In genomic region chr2:109066917-109067828, GRCh38 we compare ENCODE assay signal across 29 cellular contexts.
A peak's percentile ranks its signal among the peaks of the same experiment; 100 is the strongest.
DNase-seq lines count a peak whose midpoint lies in the region; ATAC-seq and TF ChIP-seq lines count a peak whose summit lies in the region.
"Had no signal": no experiment of that assay in that cellular context is flagged by ENCODE, and none has a peak within 500 bp of the region (broad histone marks: within the 10 kb centered on the region; RNA-seq: fewer than 3 reads in every experiment).

No MANE protein-coding gene starts in this region.

- peak overlapping the region; percentile 51 for H3K27ac Mint-ChIP-seq in activated naive CD4-positive, alpha-beta T cell treated with anti-CD3 and anti-CD28 coated beads, Interleukin-2, amount 50 U/mL, for 24 hours
- no peak overlapping the region for H3K27ac Mint-ChIP-seq in activated naive CD4-positive, alpha-beta T cell treated with anti-CD3 and anti-CD28 coated beads, Interleukin-2, amount 10 ng/mL, durations not matched to agents 7 days and 5 days
- H3K27ac Mint-ChIP-seq: activated B cell treated with CpG ODN at 0.5 μM for 24 hours; activated T-helper 1 cell treated with anti-CD3 and anti-CD28 coated beads, Interleukin-12 subunit alpha, Interleukin-12 subunit beta, Interleukin-2, Interleukin-4 antibody, amounts not matched to agents 30 ng/mL and 10 ng/mL and 1 ng/mL, durations not matched to agents 14 hours and 24 hours and 36 hours; memory B cell had no signal

- H3K9ac ChIP-seq in mesendoderm (ENCODE audit: low read length): no peak overlapping the region
- H3K9ac ChIP-seq: KMS-11 had no signal

- H3K79me1 ChIP-seq in mesendoderm (ENCODE audit: low read length): no peaks in the 10 kb centered on the region

- H3K18ac ChIP-seq in mesendoderm (ENCODE audit: low read length): no peak overlapping the region

- H2AK5ac ChIP-seq in mesendoderm (ENCODE audit: low read length): no peak overlapping the region

- no peaks in the 10 kb centered on the region for H3K4me1 ChIP-seq in mesendoderm (ENCODE audit: control insufficient read depth, low read depth, low read length)
- H3K4me1 ChIP-seq: breast epithelium, thyroid gland had no signal

- no peak for ATAC-seq in GM19324 (IDR thresholded peaks at IDR 0.05; ENCODE audit: low FRiP score, unreplicated experiment)
- ATAC-seq: heart right ventricle, left cardiac atrium, Panc1 had no signal

- no peaks in the 10 kb centered on the region for H3K79me2 ChIP-seq in mesendoderm (ENCODE audit: control insufficient read depth, insufficient read depth, low read length)

- CTCF ChIA-PET in activated naive CD4-positive, alpha-beta T cell treated with anti-CD3 and anti-CD28 coated beads, Interleukin-2, amount 10 ng/mL, durations not matched to agents 7 days and 5 days (lab: Charles Lee): interaction anchor here (1.6 kb wide), 1 partner anchor 79 kb away, joined by 3 read pairs; the partner anchor contains the start of gene EDAR

- H3K9me3 ChIP-seq in WERI-Rb-1 (ENCODE audit: severe bottlenecking): no peaks in the 10 kb centered on the region
- H3K9me3 ChIP-seq: breast epithelium, heart right ventricle, stomach, thyroid gland had no signal

- no peak overlapping the region for H2BK5ac ChIP-seq in mesendoderm (ENCODE audit: low read length)

- H3K4me3 Mint-ChIP-seq in activated naive CD4-positive, alpha-beta T cell treated with anti-CD3 and anti-CD28 coated beads, Interleukin-2, amount 50 U/mL, for 24 hours: no peak overlapping the region
- no peak overlapping the region for H3K4me3 Mint-ChIP-seq in activated naive CD4-positive, alpha-beta T cell treated with anti-CD3 and anti-CD28 coated beads, Interleukin-2, amount 10 ng/mL, durations not matched to agents 7 days and 5 days
- H3K4me3 Mint-ChIP-seq: activated B cell treated with CpG ODN at 0.5 μM for 24 hours; activated T-helper 1 cell treated with anti-CD3 and anti-CD28 coated beads, Interleukin-12 subunit alpha, Interleukin-12 subunit beta, Interleukin-2, Interleukin-4 antibody, amounts not matched to agents 30 ng/mL and 10 ng/mL and 1 ng/mL, durations not matched to agents 14 hours and 24 hours and 36 hours; memory B cell had no signal

- peaks cover 27% of the 10 kb centered on the region for H3K4me1 Mint-ChIP-seq in activated naive CD4-positive, alpha-beta T cell treated with anti-CD3 and anti-CD28 coated beads, Interleukin-2, amount 50 U/mL, for 24 hours
- H3K4me1 Mint-ChIP-seq in activated naive CD4-positive, alpha-beta T cell treated with anti-CD3 and anti-CD28 coated beads, Interleukin-2, amount 10 ng/mL, durations not matched to agents 7 days and 5 days: peaks cover 8% of the 10 kb centered on the region
- H3K4me1 Mint-ChIP-seq: activated B cell treated with CpG ODN at 0.5 μM for 24 hours, memory B cell had no signal

- no peaks in the 10 kb centered on the region for H3K27me3 Mint-ChIP-seq in activated naive CD4-positive, alpha-beta T cell treated with anti-CD3 and anti-CD28 coated beads, Interleukin-2, amount 50 U/mL, for 24 hours
- H3K27me3 Mint-ChIP-seq in activated naive CD4-positive, alpha-beta T cell treated with anti-CD3 and anti-CD28 coated beads, Interleukin-2, amount 10 ng/mL, durations not matched to agents 7 days and 5 days: peaks cover 41% of the 10 kb centered on the region

- no peak overlapping the region for H3K56ac ChIP-seq in mesendoderm (ENCODE audit: low read length)

- no peak for DNase-seq in activated naive CD4-positive, alpha-beta T cell treated with anti-CD3 and anti-CD28 coated beads, Interleukin-2, amount 10 ng/mL, durations not matched to agents 7 days and 5 days
- DNase-seq in WERI-Rb-1 (no peak), mesendoderm (peak; percentile 46), cerebellum (ENCODE audit: low spot score) (no peak), pons (ENCODE audit: low spot score) (no peak)
- no peak for DNase-seq in stimulated activated naive CD4-positive, alpha-beta T cell (lab: John Stamatoyannopoulos, UW)
- DNase-seq: activated B cell treated with CpG ODN at 0.5 μM for 24 hours; activated CD4-positive, alpha-beta T cell treated with anti-CD3 and anti-CD28 coated beads, Interleukin-2, amount 50 U/mL, for 4 hours; activated naive CD4-positive, alpha-beta T cell treated with anti-CD3 and anti-CD28 coated beads, Interleukin-2, amount 50 U/mL, for 16 hours; effector CD8-positive, alpha-beta T cell; erythroblast; GDM1; H7; heart right ventricle; left cardiac atrium; MM.1S; NCI-H1436 treated with DMSO at 0.1 percent for 48 hours; occipital lobe; stomach; SW 1271; T1000; thyroid gland had no signal

- no CpG with 5 or more reads among the region's 22 CpGs for WGBS in mesendoderm (ENCODE audit: extremely low coverage, insufficient coverage, low lambda C conversion rate)

- H3K27ac ChIP-seq in WERI-Rb-1 (peak overlapping the region; percentile 89), mesendoderm (ENCODE audit: low read depth, low read length) (no peak overlapping the region)
- H3K27ac ChIP-seq: breast epithelium, heart right ventricle, KMS-11, stomach, thyroid gland had no signal

- H3K36me3 Mint-ChIP-seq in activated naive CD4-positive, alpha-beta T cell treated with anti-CD3 and anti-CD28 coated beads, Interleukin-2, amount 50 U/mL, for 24 hours: no peaks in the 10 kb centered on the region
- H3K36me3 Mint-ChIP-seq in activated naive CD4-positive, alpha-beta T cell treated with anti-CD3 and anti-CD28 coated beads, Interleukin-2, amount 10 ng/mL, durations not matched to agents 7 days and 5 days: no peaks in the 10 kb centered on the region
- H3K36me3 Mint-ChIP-seq: memory B cell had no signal

- no peak overlapping the region for H4K8ac ChIP-seq in mesendoderm (ENCODE audit: low read depth, low read length)

- H4K5ac ChIP-seq in mesendoderm (ENCODE audit: low read length): no peak overlapping the region

- H3K23ac ChIP-seq in mesendoderm (ENCODE audit: low read length): no peak overlapping the region

- H3K4me3 ChIP-seq in WERI-Rb-1 (ENCODE audit: low read depth, low read length) (no peak overlapping the region), mesendoderm (ENCODE audit: low read length) (no peak overlapping the region)
- H3K4me3 ChIP-seq: breast epithelium, heart right ventricle, stomach, thyroid gland had no signal

- H2BK120ac ChIP-seq in mesendoderm (ENCODE audit: low read depth, low read length): no peak overlapping the region

- H3K27me3 ChIP-seq in WERI-Rb-1 (ENCODE audit: insufficient read depth, low read depth, severe bottlenecking): no peaks in the 10 kb centered on the region
- H3K27me3 ChIP-seq in mesendoderm (ENCODE audit: insufficient read depth, low read length, poor library complexity): no peaks in the 10 kb centered on the region
- H3K27me3 ChIP-seq: stomach, thyroid gland had no signal

- H3K9me3 Mint-ChIP-seq in activated naive CD4-positive, alpha-beta T cell treated with anti-CD3 and anti-CD28 coated beads, Interleukin-2, amount 50 U/mL, for 24 hours: no peaks in the 10 kb centered on the region
- H3K9me3 Mint-ChIP-seq in activated naive CD4-positive, alpha-beta T cell treated with anti-CD3 and anti-CD28 coated beads, Interleukin-2, amount 10 ng/mL, durations not matched to agents 7 days and 5 days: no peaks in the 10 kb centered on the region
- H3K9me3 Mint-ChIP-seq: activated B cell treated with CpG ODN at 0.5 μM for 24 hours; activated T-helper 1 cell treated with anti-CD3 and anti-CD28 coated beads, Interleukin-12 subunit alpha, Interleukin-12 subunit beta, Interleukin-2, Interleukin-4 antibody, amounts not matched to agents 30 ng/mL and 10 ng/mL and 1 ng/mL, durations not matched to agents 14 hours and 24 hours and 36 hours had no signal

- H3K4me2 ChIP-seq in mesendoderm (ENCODE audit: low read length): no peak overlapping the region
- H3K4me2 ChIP-seq: KMS-11 had no signal

- no peaks in the 10 kb centered on the region for H3K36me3 ChIP-seq in WERI-Rb-1
- no peaks in the 10 kb centered on the region for H3K36me3 ChIP-seq in mesendoderm (ENCODE audit: control insufficient read depth, insufficient read depth, low read length)
- H3K36me3 ChIP-seq: breast epithelium, heart right ventricle, stomach, thyroid gland had no signal

- no peak overlapping the region for H3K4ac ChIP-seq in mesendoderm (ENCODE audit: low read depth, low read length)

- no peak for TF ChIP-seq CTCF in WERI-Rb-1 (IDR thresholded peaks at IDR 0.05; ENCODE audit: low read depth, low read length)

- no peak overlapping the region for H2BK15ac ChIP-seq in mesendoderm (replicated peaks; ENCODE audit: low read depth)
